ENCODE assay signal across 18 cellular contexts in the genomic region with DNA sequence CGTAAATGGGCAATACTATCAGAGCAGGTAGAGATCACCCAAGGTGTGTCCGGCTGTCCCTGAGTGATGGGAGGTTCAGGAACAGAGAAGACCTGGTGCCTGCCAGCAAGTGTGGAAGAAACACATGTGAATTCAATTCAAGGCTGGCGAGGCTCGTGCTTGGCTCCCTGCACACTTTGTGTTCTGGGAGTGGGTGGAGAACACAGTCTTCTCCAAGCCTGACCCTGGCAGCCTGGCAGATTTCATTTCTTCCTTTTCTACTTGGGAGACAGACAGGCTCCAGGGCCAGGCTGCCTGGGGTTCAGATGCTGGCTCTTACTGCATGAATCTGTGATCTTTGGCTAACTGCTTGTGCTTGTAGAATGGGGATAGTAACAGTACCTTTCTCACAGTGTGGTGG.
"Had no signal": no experiment of that assay in that cellular context is flagged by ENCODE, and none has a peak within 500 bp of the region (broad histone marks: within the 10 kb centered on the region; RNA-seq: fewer than 3 reads in every experiment).

No MANE protein-coding gene starts in this region.

- ATAC-seq: gastrocnemius medialis; lower lobe of right lung; naive thymus-derived CD4-positive, alpha-beta T cell had no signal

- H3K9me3 ChIP-seq: gastrocnemius medialis, lower lobe of right lung, neutrophil, SK-N-SH, spleen had no signal

- H3K4me3 ChIP-seq: dorsolateral prefrontal cortex, gastrocnemius medialis, lower lobe of right lung, spleen had no signal

- H3K36me3 ChIP-seq: gastrocnemius medialis, lower lobe of right lung, neutrophil, spleen had no signal

- H3K27me3 ChIP-seq: gastrocnemius medialis, spleen had no signal

- H3K27ac ChIP-seq: gastrocnemius medialis, lower lobe of right lung, neutrophil, spleen had no signal

- DNase-seq: activated B cell treated with CpG ODN at 0.5 μM for 24 hours; activated CD4-positive, alpha-beta T cell treated with anti-CD3 and anti-CD28 coated beads, Interleukin-2, amount 10 ng/mL, durations not matched to agents 24 days and 14 days; activated CD8-positive, alpha-beta memory T cell treated with anti-CD3 and anti-CD28 coated beads for 24 hours; activated naive CD4-positive, alpha-beta T cell treated with anti-CD3 and anti-CD28 coated beads for 36 hours; cerebellar nuclear complex; gastrocnemius medialis; hippocampal formation; kidney glomerular epithelial cell; lower lobe of right lung; midbrain; naive thymus-derived CD4-positive, alpha-beta T cell; SK-N-SH; spleen; stimulated activated CD4-positive, alpha-beta T cell treated with anti-CD3 and anti-CD28 coated beads, Interleukin-1b, Interleukin-23, amount 100 ng/mL, for 48 hours; stimulated activated naive CD4-positive, alpha-beta T cell; T-helper 1 cell had no signal
